Comparison of ENCODE assay signal across 1 cellular context in the genomic region with DNA sequence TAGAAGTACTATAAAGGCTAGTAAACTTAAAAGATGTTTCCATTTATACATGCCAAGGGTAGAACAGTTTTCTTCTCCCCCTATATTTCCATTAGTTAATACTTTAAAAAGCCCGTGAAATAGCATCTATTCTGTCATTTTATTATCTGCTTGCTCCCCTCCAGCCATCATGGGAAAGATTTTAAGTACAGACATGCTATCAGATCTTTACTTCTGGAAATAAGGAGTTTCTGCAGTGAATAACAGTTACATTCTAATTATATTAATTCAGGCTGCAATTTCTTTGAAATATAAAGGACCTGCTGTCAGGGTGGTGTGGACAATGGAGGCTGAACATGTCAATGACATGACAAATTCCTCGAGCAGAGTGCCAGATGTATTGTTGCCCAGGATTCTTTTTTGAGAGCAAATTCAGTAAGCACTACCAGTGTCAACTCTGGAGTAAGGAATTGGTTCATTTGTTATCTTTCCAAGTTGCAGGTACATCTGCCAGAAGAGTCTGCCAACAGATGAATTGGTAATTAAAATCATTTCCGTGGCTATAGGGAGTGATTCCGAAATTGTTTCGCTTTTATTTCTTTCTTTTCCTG.
TF ChIP-seq lines count a peak whose summit lies in the region.

No MANE protein-coding gene starts in this region.

TF ChIP-seq in SK-N-SH, 30 proteins besides CTCF, POLR2A, EP300 and RAD21 (continued from another document):
- TF ChIP-seq, protein P1, sequence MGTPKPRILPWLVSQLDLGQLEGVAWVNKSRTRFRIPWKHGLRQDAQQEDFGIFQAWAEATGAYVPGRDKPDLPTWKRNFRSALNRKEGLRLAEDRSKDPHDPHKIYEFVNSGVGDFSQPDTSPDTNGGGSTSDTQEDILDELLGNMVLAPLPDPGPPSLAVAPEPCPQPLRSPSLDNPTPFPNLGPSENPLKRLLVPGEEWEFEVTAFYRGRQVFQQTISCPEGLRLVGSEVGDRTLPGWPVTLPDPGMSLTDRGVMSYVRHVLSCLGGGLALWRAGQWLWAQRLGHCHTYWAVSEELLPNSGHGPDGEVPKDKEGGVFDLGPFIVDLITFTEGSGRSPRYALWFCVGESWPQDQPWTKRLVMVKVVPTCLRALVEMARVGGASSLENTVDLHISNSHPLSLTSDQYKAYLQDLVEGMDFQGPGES (IDR thresholded peaks at IDR 0.05; ENCODE audit: low read depth, low read length): no peak
- TF ChIP-seq ELF1 (IDR thresholded peaks at IDR 0.05) (no peak), NFIC (IDR thresholded peaks at IDR 0.05; ENCODE audit: borderline replicate concordance) (no peak), GATA2 (CRISPR knock-in tag; IDR thresholded peaks at IDR 0.05) (peak; percentile 59), MXI1 (IDR thresholded peaks at IDR 0.05; ENCODE audit: low read depth, low read length) (no peak), TAF1 (IDR thresholded peaks at IDR 0.05; ENCODE audit: borderline replicate concordance, low read depth, low read length) (no peak), JUND (IDR thresholded peaks at IDR 0.05) (no peak), FOXM1 (IDR thresholded peaks at IDR 0.05; ENCODE audit: low read depth) (no peak), GABPA (IDR thresholded peaks at IDR 0.05; ENCODE audit: low read depth) (no peak), EZH2phosphoT487 (IDR thresholded peaks at IDR 0.05; ENCODE audit: borderline replicate concordance, low read depth) (no peak), RCOR1 (IDR thresholded peaks at IDR 0.05; ENCODE audit: low read length) (peak; percentile 66; the same call in 1 of the 2 replicates)
- TF ChIP-seq, protein P2, sequence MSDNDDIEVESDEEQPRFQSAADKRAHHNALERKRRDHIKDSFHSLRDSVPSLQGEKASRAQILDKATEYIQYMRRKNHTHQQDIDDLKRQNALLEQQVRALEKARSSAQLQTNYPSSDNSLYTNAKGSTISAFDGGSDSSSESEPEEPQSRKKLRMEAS (IDR thresholded peaks at IDR 0.05; ENCODE audit: low read depth): no peak
- TF ChIP-seq, protein P3, sequence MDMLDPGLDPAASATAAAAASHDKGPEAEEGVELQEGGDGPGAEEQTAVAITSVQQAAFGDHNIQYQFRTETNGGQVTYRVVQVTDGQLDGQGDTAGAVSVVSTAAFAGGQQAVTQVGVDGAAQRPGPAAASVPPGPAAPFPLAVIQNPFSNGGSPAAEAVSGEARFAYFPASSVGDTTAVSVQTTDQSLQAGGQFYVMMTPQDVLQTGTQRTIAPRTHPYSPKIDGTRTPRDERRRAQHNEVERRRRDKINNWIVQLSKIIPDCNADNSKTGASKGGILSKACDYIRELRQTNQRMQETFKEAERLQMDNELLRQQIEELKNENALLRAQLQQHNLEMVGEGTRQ (IDR thresholded peaks at IDR 0.05; ENCODE audit: borderline replicate concordance, low read depth, low read length): no peak
- TF ChIP-seq, protein P4, sequence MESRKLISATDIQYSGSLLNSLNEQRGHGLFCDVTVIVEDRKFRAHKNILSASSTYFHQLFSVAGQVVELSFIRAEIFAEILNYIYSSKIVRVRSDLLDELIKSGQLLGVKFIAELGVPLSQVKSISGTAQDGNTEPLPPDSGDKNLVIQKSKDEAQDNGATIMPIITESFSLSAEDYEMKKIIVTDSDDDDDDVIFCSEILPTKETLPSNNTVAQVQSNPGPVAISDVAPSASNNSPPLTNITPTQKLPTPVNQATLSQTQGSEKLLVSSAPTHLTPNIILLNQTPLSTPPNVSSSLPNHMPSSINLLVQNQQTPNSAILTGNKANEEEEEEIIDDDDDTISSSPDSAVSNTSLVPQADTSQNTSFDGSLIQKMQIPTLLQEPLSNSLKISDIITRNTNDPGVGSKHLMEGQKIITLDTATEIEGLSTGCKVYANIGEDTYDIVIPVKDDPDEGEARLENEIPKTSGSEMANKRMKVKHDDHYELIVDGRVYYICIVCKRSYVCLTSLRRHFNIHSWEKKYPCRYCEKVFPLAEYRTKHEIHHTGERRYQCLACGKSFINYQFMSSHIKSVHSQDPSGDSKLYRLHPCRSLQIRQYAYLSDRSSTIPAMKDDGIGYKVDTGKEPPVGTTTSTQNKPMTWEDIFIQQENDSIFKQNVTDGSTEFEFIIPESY (IDR thresholded peaks at IDR 0.05; ENCODE audit: borderline replicate concordance, low read depth): no peak
TF ChIP-seq in SK-N-SH: peak in this region for 4.
